ENCODE assay signal across 1 cellular context in genomic region chr4:16225996-16226815, GRCh38.
TF ChIP-seq lines count a peak whose summit lies in the region.

Gene TAPT1 (minus strand): TSS chr4:16226471. CDS start chr4:16226457, 14 bp downstream.

TF ChIP-seq in WTC11, 78 proteins besides CTCF, POLR2A, EP300 and RAD21 (continued from another document):
- TF ChIP-seq ZNF425 (CRISPR knock-in tag; conservative IDR thresholded peaks at IDR 0.05), result no peak
- no peak for TF ChIP-seq CREB1 (CRISPR knock-in tag; IDR thresholded peaks at IDR 0.05)
- TF ChIP-seq ZNF396 (CRISPR knock-in tag; IDR thresholded peaks at IDR 0.05; ENCODE audit: borderline replicate concordance), result no peak
- peak; percentile 33; the same call in 1 of the 2 replicates for TF ChIP-seq FOXP4 (CRISPR knock-in tag; IDR thresholded peaks at IDR 0.05)
- no peak for TF ChIP-seq MLX (CRISPR knock-in tag; IDR thresholded peaks at IDR 0.05)
- no peak for TF ChIP-seq FOXJ3 (CRISPR knock-in tag; IDR thresholded peaks at IDR 0.05; ENCODE audit: borderline replicate concordance)
- TF ChIP-seq CREM (CRISPR knock-in tag; IDR thresholded peaks at IDR 0.05), result peak; percentile 90; the same call in 1 of the 2 replicates
- TF ChIP-seq SMAD4 (CRISPR knock-in tag; IDR thresholded peaks at IDR 0.05), result no peak
- no peak for TF ChIP-seq ZNF512 (CRISPR knock-in tag; IDR thresholded peaks at IDR 0.05; ENCODE audit: borderline replicate concordance)
- TF ChIP-seq FOXK1 (CRISPR knock-in tag; IDR thresholded peaks at IDR 0.05), result no peak
- no peak for TF ChIP-seq ZNF671 (CRISPR knock-in tag; IDR thresholded peaks at IDR 0.05)
- TF ChIP-seq SP1 (CRISPR knock-in tag; conservative IDR thresholded peaks at IDR 0.05), result peak; percentile 36; the same call in 1 of the 2 replicates
- no peak for TF ChIP-seq TP53 (CRISPR knock-in tag; IDR thresholded peaks at IDR 0.05)
- TF ChIP-seq ZBTB21 (CRISPR knock-in tag; IDR thresholded peaks at IDR 0.05; ENCODE audit: borderline replicate concordance), result no peak
- TF ChIP-seq KAT7 (CRISPR knock-in tag; IDR thresholded peaks at IDR 0.05; ENCODE audit: borderline replicate concordance), result no peak
- 0 out of 2 replicates have a peak, but pooled peaks have one; percentile 64 for TF ChIP-seq NR3C1 (CRISPR knock-in tag; conservative IDR thresholded peaks at IDR 0.05; ENCODE audit: low read depth)
- TF ChIP-seq RORB (CRISPR knock-in tag; IDR thresholded peaks at IDR 0.05), result no peak
- no peak for TF ChIP-seq MYBL2 (CRISPR knock-in tag; IDR thresholded peaks at IDR 0.05)
- no peak for TF ChIP-seq ZNF416 (CRISPR knock-in tag; IDR thresholded peaks at IDR 0.05)
- TF ChIP-seq HMGXB4 (CRISPR knock-in tag; IDR thresholded peaks at IDR 0.05), result no peak
- TF ChIP-seq NR2C2 (CRISPR knock-in tag; IDR thresholded peaks at IDR 0.05), result no peak
- no peak for TF ChIP-seq ELF4 (CRISPR knock-in tag; IDR thresholded peaks at IDR 0.05; ENCODE audit: low read depth)
TF ChIP-seq in WTC11: peak in this region for 5.
